ENCODE assay signal across 9 cellular contexts in genomic region chr4:113445286-113445685, GRCh38.
A peak's percentile ranks its signal among the peaks of the same experiment; 100 is the strongest.
DNase-seq lines count a peak whose midpoint lies in the region; ATAC-seq and TF ChIP-seq lines count a peak whose summit lies in the region.
"Had no signal": no experiment of that assay in that cellular context is flagged by ENCODE, and none has a peak within 500 bp of the region (broad histone marks: within the 10 kb centered on the region; RNA-seq: fewer than 3 reads in every experiment).

No MANE protein-coding gene starts in this region.

- H3K27ac ChIP-seq in RWPE1 = no peak overlapping the region

- peak; percentile 67 for DNase-seq in GM03348 (ENCODE audit: low spot score)
- peak; percentile 36 for DNase-seq in RWPE1 (ENCODE audit: low spot score)
- peak; percentile 100 for DNase-seq in fibroblast of peridontal ligament (ENCODE audit: extremely low read depth)
- peak; percentile 67 for DNase-seq in retinal pigment epithelial cell (ENCODE audit: low read depth)
- DNase-seq in mesenteric fat pad (ENCODE audit: low spot score) = no peak
- DNase-seq in Kasumi-1 (lab: John Stamatoyannopoulos, UW) = no peak

- no peak overlapping the region for H3K4me3 ChIP-seq in retinal pigment epithelial cell (ENCODE audit: low read length)

- ATAC-seq in GM18909 (IDR thresholded peaks at IDR 0.05; ENCODE audit: poor library complexity, unreplicated experiment) (no peak), GM18511 (IDR thresholded peaks at IDR 0.05; ENCODE audit: unreplicated experiment) (no peak)
- ATAC-seq: WTC11 had no signal

- POLR2A ChIA-PET in RWPE1 (lab: Yijun Ruan, JAX; ENCODE audit: low non-redundant PET) = no interaction called here

- CTCF ChIA-PET in RWPE1 (lab: Yijun Ruan, JAX) = no interaction called here

- TF ChIP-seq CTCF in RWPE1 (conservative IDR thresholded peaks at IDR 0.05; ENCODE audit: low read depth) = no peak
- no peak for TF ChIP-seq CTCF in retinal pigment epithelial cell (conservative IDR thresholded peaks at IDR 0.05; ENCODE audit: low read depth, low read length)

Comparison
In these comparisons a context has a peak if more than half of its experiments do, and no peak if none do; other contexts are left out.
1. DNase-seq: peak in GM03348 (single experiment), RWPE1 (single experiment), fibroblast of peridontal ligament (single experiment) and retinal pigment epithelial cell (single experiment); none in mesenteric fat pad (single experiment) and Kasumi-1 (0 of 2).